In genomic region chr2:191637182-191638078, GRCh38 we compare ENCODE assay signal across 1 cellular context.
TF ChIP-seq lines count a peak whose summit lies in the region.

No MANE protein-coding gene starts in this region.

TF ChIP-seq in HepG2, 621 proteins besides CTCF, POLR2A, EP300 and RAD21 (continued from another document and continues in another):
- peak in 1 of 2 experiments; percentile 18; a peak in 1 of 4 replicates for TF ChIP-seq REST (IDR thresholded peaks at IDR 0.05; ENCODE audit: borderline replicate concordance in 1 of 2, low read depth in 1 of 2, low read length in 2 of 2)
- 0 out of 2 replicates have a peak, but pooled peaks have one; percentile 38 for TF ChIP-seq SMARCC2 (IDR thresholded peaks at IDR 0.05)
- TF ChIP-seq BHLHE40 (IDR thresholded peaks at IDR 0.05; ENCODE audit: low read length), result peak; percentile 86
- TF ChIP-seq ZNF205 (CRISPR knock-in tag; IDR thresholded peaks at IDR 0.05), result peak; percentile 49; the same call in 1 of the 2 replicates
- 0 out of 2 replicates have a peak, but pooled peaks have one; percentile 28 for TF ChIP-seq ZNF652 (CRISPR knock-in tag; IDR thresholded peaks at IDR 0.05; ENCODE audit: borderline replicate concordance, low read depth)
- TF ChIP-seq KLF12 (CRISPR knock-in tag; IDR thresholded peaks at IDR 0.05; ENCODE audit: borderline replicate concordance), result no peak
- peak; percentile 82 for TF ChIP-seq ZGPAT (CRISPR knock-in tag; IDR thresholded peaks at IDR 0.05)
- TF ChIP-seq HNF4A (CRISPR knock-in tag; IDR thresholded peaks at IDR 0.05), result peak; percentile 90
- TF ChIP-seq ZSCAN12 (CRISPR knock-in tag; IDR thresholded peaks at IDR 0.05), result no peak
- peak in 1 of 2 experiments; percentile 73; a peak in 2 of 4 replicates for TF ChIP-seq ATF4 (CRISPR knock-in tag; IDR thresholded peaks at IDR 0.05)
- peak; percentile 62; the same call in 1 of the 2 replicates for TF ChIP-seq ZFP1 (CRISPR knock-in tag; IDR thresholded peaks at IDR 0.05)
- peak; percentile 29; the same call in 1 of the 2 replicates for TF ChIP-seq ZKSCAN8 (CRISPR knock-in tag; IDR thresholded peaks at IDR 0.05; ENCODE audit: borderline replicate concordance)
- TF ChIP-seq TGIF2 (CRISPR knock-in tag; IDR thresholded peaks at IDR 0.05), result peak; percentile 97
- 0 out of 2 replicates have a peak, but pooled peaks have one; percentile 40 for TF ChIP-seq ZNF615 (CRISPR knock-in tag; IDR thresholded peaks at IDR 0.05; ENCODE audit: borderline replicate concordance)
- peak; percentile 69 for TF ChIP-seq GATAD1 (CRISPR knock-in tag; IDR thresholded peaks at IDR 0.05)
- peak; percentile 46; the same call in 1 of the 2 replicates for TF ChIP-seq MBD4 (IDR thresholded peaks at IDR 0.05; ENCODE audit: borderline replicate concordance, low read length)
- peak; percentile 66; the same call in 1 of the 2 replicates for TF ChIP-seq NFKBIZ (CRISPR knock-in tag; IDR thresholded peaks at IDR 0.05)
- TF ChIP-seq RARA (CRISPR knock-in tag; IDR thresholded peaks at IDR 0.05), result peak; percentile 83
- peak; percentile 91; the same call in 1 of the 2 replicates for TF ChIP-seq GATA4 (IDR thresholded peaks at IDR 0.05; ENCODE audit: borderline replicate concordance, low read depth)
- no peak for TF ChIP-seq CCAR2 (optimal IDR thresholded peaks at IDR 0.05; ENCODE audit: low read depth, low read length)
- peak; percentile 100 for TF ChIP-seq MLX (CRISPR knock-in tag; IDR thresholded peaks at IDR 0.05)
- peak; percentile 91; the same call in 1 of the 2 replicates for TF ChIP-seq MIER3 (CRISPR knock-in tag; IDR thresholded peaks at IDR 0.05; ENCODE audit: borderline replicate concordance)
- peak; percentile 52; the same call in 1 of the 2 replicates for TF ChIP-seq ETV5 (CRISPR knock-in tag; IDR thresholded peaks at IDR 0.05; ENCODE audit: borderline replicate concordance)
- no peak for TF ChIP-seq NR3C1 (CRISPR knock-in tag; IDR thresholded peaks at IDR 0.05)
- peak; percentile 64; the same call in 1 of the 2 replicates for TF ChIP-seq ZNF292 (CRISPR knock-in tag; IDR thresholded peaks at IDR 0.05; ENCODE audit: borderline replicate concordance, low read depth)
- no peak for TF ChIP-seq NFE2L2 (IDR thresholded peaks at IDR 0.05; ENCODE audit: low read length)
- TF ChIP-seq CCDC6 (CRISPR knock-in tag; IDR thresholded peaks at IDR 0.05), result peak; percentile 82; the same call in 1 of the 2 replicates
- TF ChIP-seq YY1 (IDR thresholded peaks at IDR 0.05; ENCODE audit: insufficient read depth, insufficient replicate concordance, low read depth, low read length), result peak; percentile 8
- no peak for TF ChIP-seq GABPA (IDR thresholded peaks at IDR 0.05; ENCODE audit: low read depth, low read length)
- TF ChIP-seq GABPA (CRISPR knock-in tag; IDR thresholded peaks at IDR 0.05; ENCODE audit: low read depth), result peak; percentile 48
- TF ChIP-seq ATF1 (CRISPR knock-in tag; IDR thresholded peaks at IDR 0.05), result 0 out of 2 replicates have a peak, but pooled peaks have one; percentile 42
- TF ChIP-seq KDM6A (CRISPR knock-in tag; IDR thresholded peaks at IDR 0.05; ENCODE audit: low read depth), result peak; percentile 92
- peak; percentile 36; the same call in 1 of the 2 replicates for TF ChIP-seq HDAC1 (CRISPR knock-in tag; IDR thresholded peaks at IDR 0.05)
- peak; percentile 55; the same call in 1 of the 2 replicates for TF ChIP-seq SALL1 (CRISPR knock-in tag; IDR thresholded peaks at IDR 0.05)
- TF ChIP-seq ZBTB20 (CRISPR knock-in tag; IDR thresholded peaks at IDR 0.05; ENCODE audit: borderline replicate concordance, low read depth), result peak; percentile 25; the same call in 1 of the 2 replicates
- TF ChIP-seq ZSCAN9 (CRISPR knock-in tag; IDR thresholded peaks at IDR 0.05; ENCODE audit: borderline replicate concordance), result peak; percentile 77; the same call in 1 of the 2 replicates
- TF ChIP-seq ISL2 (CRISPR knock-in tag; IDR thresholded peaks at IDR 0.05), result peak; percentile 89
- no peak for TF ChIP-seq PLRG1 (conservative IDR thresholded peaks at IDR 0.05)
- TF ChIP-seq RNF219 (CRISPR knock-in tag; IDR thresholded peaks at IDR 0.05), result 0 out of 2 replicates have a peak, but pooled peaks have one; percentile 66
- TF ChIP-seq ZNF235 (CRISPR knock-in tag; IDR thresholded peaks at IDR 0.05; ENCODE audit: borderline replicate concordance), result no peak
- 0 out of 2 replicates have a peak, but pooled peaks have one; percentile 43 for TF ChIP-seq REL (CRISPR knock-in tag; conservative IDR thresholded peaks at IDR 0.05)
- TF ChIP-seq PBX2 (CRISPR knock-in tag; IDR thresholded peaks at IDR 0.05), result peak; percentile 29; the same call in 1 of the 2 replicates
- no peak for TF ChIP-seq ZNF558 (CRISPR knock-in tag; IDR thresholded peaks at IDR 0.05; ENCODE audit: borderline replicate concordance)
- peak; percentile 74 for TF ChIP-seq TBL1XR1 (IDR thresholded peaks at IDR 0.05; ENCODE audit: borderline replicate concordance, low read length, partially characterized antibody)
- TF ChIP-seq MED1 (CRISPR knock-in tag; IDR thresholded peaks at IDR 0.05), result peak; percentile 92
- no peak for TF ChIP-seq ARNT (IDR thresholded peaks at IDR 0.05)
- peak; percentile 82; the same call in 1 of the 2 replicates for TF ChIP-seq RCOR2 (CRISPR knock-in tag; IDR thresholded peaks at IDR 0.05)
- TF ChIP-seq ZBTB10 (CRISPR knock-in tag; IDR thresholded peaks at IDR 0.05; ENCODE audit: borderline replicate concordance), result no peak
- peak; percentile 29; the same call in 1 of the 2 replicates for TF ChIP-seq DRAP1 (CRISPR knock-in tag; IDR thresholded peaks at IDR 0.05)
- TF ChIP-seq SMYD3 (CRISPR knock-in tag; IDR thresholded peaks at IDR 0.05), result peak; percentile 94; the same call in 1 of the 2 replicates
- TF ChIP-seq ZBTB43 (CRISPR knock-in tag; conservative IDR thresholded peaks at IDR 0.05), result no peak
- peak; percentile 93 for TF ChIP-seq NFIC (IDR thresholded peaks at IDR 0.05; ENCODE audit: low read length)
- peak; percentile 14; the same call in 1 of the 2 replicates for TF ChIP-seq RFX3 (CRISPR knock-in tag; IDR thresholded peaks at IDR 0.05)
- peak; percentile 51; the same call in 1 of the 2 replicates for TF ChIP-seq YEATS2 (CRISPR knock-in tag; IDR thresholded peaks at IDR 0.05; ENCODE audit: borderline replicate concordance)
- no peak; the same call in 1 of the 2 replicates for TF ChIP-seq FOXJ3 (CRISPR knock-in tag; IDR thresholded peaks at IDR 0.05; ENCODE audit: borderline replicate concordance)
